Comparison of ENCODE assay signal across 1 cellular context in genomic region chr5:98774192-98775046, GRCh38.
TF ChIP-seq lines count a peak whose summit lies in the region.

No MANE protein-coding gene starts in this region.

TF ChIP-seq in HepG2, 621 proteins besides CTCF, POLR2A, EP300 and RAD21 (continued from another document and continues in another):
- TF ChIP-seq MNT (IDR thresholded peaks at IDR 0.05) (no peak), ZNF12 (CRISPR knock-in tag; IDR thresholded peaks at IDR 0.05) (no peak), ZNF777 (CRISPR knock-in tag; IDR thresholded peaks at IDR 0.05) (peak; percentile 89), KAT8 (CRISPR knock-in tag; IDR thresholded peaks at IDR 0.05) (no peak), DBP (CRISPR knock-in tag; IDR thresholded peaks at IDR 0.05; ENCODE audit: not compliant biosample characterization) (no peak), ZNF414 (CRISPR knock-in tag; IDR thresholded peaks at IDR 0.05) (no peak), PHB2 (IDR thresholded peaks at IDR 0.05; ENCODE audit: partially characterized antibody) (no peak), ETV6 (CRISPR knock-in tag; conservative IDR thresholded peaks at IDR 0.05) (no peak), ZNF83 (CRISPR knock-in tag; IDR thresholded peaks at IDR 0.05; ENCODE audit: borderline replicate concordance) (no peak), CCAR2 (optimal IDR thresholded peaks at IDR 0.05; ENCODE audit: low read depth, low read length) (no peak), RELA (CRISPR knock-in tag; IDR thresholded peaks at IDR 0.05) (no peak), FOXM1 (CRISPR knock-in tag; IDR thresholded peaks at IDR 0.05) (no peak), ZNF670 (CRISPR knock-in tag; IDR thresholded peaks at IDR 0.05; ENCODE audit: borderline replicate concordance) (no peak), DR1 (CRISPR knock-in tag; IDR thresholded peaks at IDR 0.05) (no peak), ZMYM4 (CRISPR knock-in tag; IDR thresholded peaks at IDR 0.05) (no peak), SATB2 (CRISPR knock-in tag; IDR thresholded peaks at IDR 0.05) (0 out of 2 replicates have a peak, but pooled peaks have one; percentile 62), ZNF354B (CRISPR knock-in tag; IDR thresholded peaks at IDR 0.05) (no peak), NFE2 (CRISPR knock-in tag; IDR thresholded peaks at IDR 0.05) (no peak), ZFAT (CRISPR knock-in tag; conservative IDR thresholded peaks at IDR 0.05) (no peak), ZNF350 (CRISPR knock-in tag; IDR thresholded peaks at IDR 0.05; ENCODE audit: borderline replicate concordance, low read depth) (peak; percentile 55), MAZ (IDR thresholded peaks at IDR 0.05; ENCODE audit: borderline replicate concordance, low read depth, low read length) (no peak), MAZ (CRISPR knock-in tag; IDR thresholded peaks at IDR 0.05; ENCODE audit: low read depth) (no peak), ZNF891 (CRISPR knock-in tag; IDR thresholded peaks at IDR 0.05) (peak; percentile 68; the same call in 1 of the 2 replicates), GFI1 (CRISPR knock-in tag; IDR thresholded peaks at IDR 0.05; ENCODE audit: borderline replicate concordance) (no peak), ZNF180 (CRISPR knock-in tag; IDR thresholded peaks at IDR 0.05; ENCODE audit: borderline replicate concordance, low read depth) (no peak), KLF15 (CRISPR knock-in tag; IDR thresholded peaks at IDR 0.05; ENCODE audit: borderline replicate concordance) (no peak; the same call in 1 of the 2 replicates), ZBTB1 (CRISPR knock-in tag; IDR thresholded peaks at IDR 0.05; ENCODE audit: borderline replicate concordance) (no peak), SIN3A (IDR thresholded peaks at IDR 0.05; ENCODE audit: borderline replicate concordance, low read depth, low read length) (peak; percentile 69; the same call in 1 of the 2 replicates), PTBP1 (IDR thresholded peaks at IDR 0.05; ENCODE audit: low read depth, low read length, poor library complexity, severe bottlenecking) (no peak), ZNF782 (CRISPR knock-in tag; IDR thresholded peaks at IDR 0.05; ENCODE audit: borderline replicate concordance) (no peak), HDAC6 (IDR thresholded peaks at IDR 0.05; ENCODE audit: low read depth, low read length) (no peak), NCOA5 (CRISPR knock-in tag; IDR thresholded peaks at IDR 0.05) (no peak), FOXO1 (CRISPR knock-in tag; IDR thresholded peaks at IDR 0.05) (no peak), NR1H2 (CRISPR knock-in tag; IDR thresholded peaks at IDR 0.05; ENCODE audit: borderline replicate concordance, low read depth) (no peak), ZNF703 (CRISPR knock-in tag; IDR thresholded peaks at IDR 0.05; ENCODE audit: borderline replicate concordance) (peak; percentile 32; the same call in 1 of the 2 replicates), SIX4 (CRISPR knock-in tag; IDR thresholded peaks at IDR 0.05) (peak; percentile 76), PPARG (CRISPR knock-in tag; conservative IDR thresholded peaks at IDR 0.05) (no peak), ZKSCAN8 (CRISPR knock-in tag; IDR thresholded peaks at IDR 0.05; ENCODE audit: borderline replicate concordance) (no peak), CC2D1A (CRISPR knock-in tag; IDR thresholded peaks at IDR 0.05) (no peak), POGZ (CRISPR knock-in tag; IDR thresholded peaks at IDR 0.05) (no peak), SOX5 (CRISPR knock-in tag; IDR thresholded peaks at IDR 0.05; ENCODE audit: borderline replicate concordance) (0 out of 2 replicates have a peak, but pooled peaks have one; percentile 11), REPIN1 (CRISPR knock-in tag; IDR thresholded peaks at IDR 0.05; ENCODE audit: borderline replicate concordance, low read depth) (no peak), ZSCAN21 (CRISPR knock-in tag; IDR thresholded peaks at IDR 0.05; ENCODE audit: borderline replicate concordance) (0 out of 2 replicates have a peak, but pooled peaks have one; percentile 12), KLF12 (CRISPR knock-in tag; IDR thresholded peaks at IDR 0.05; ENCODE audit: borderline replicate concordance) (no peak), SNRNP70 (IDR thresholded peaks at IDR 0.05; ENCODE audit: low read depth, low read length) (no peak), HIVEP1 (CRISPR knock-in tag; IDR thresholded peaks at IDR 0.05) (no peak), FOXK1 (CRISPR knock-in tag; IDR thresholded peaks at IDR 0.05; ENCODE audit: borderline replicate concordance, low read depth) (0 out of 2 replicates have a peak, but pooled peaks have one; percentile 35), CBFB (CRISPR knock-in tag; IDR thresholded peaks at IDR 0.05) (no peak; the same call in 1 of the 2 replicates), XBP1 (CRISPR knock-in tag; IDR thresholded peaks at IDR 0.05) (no peak), ZNF333 (CRISPR knock-in tag; IDR thresholded peaks at IDR 0.05; ENCODE audit: borderline replicate concordance) (no peak), NFKBIZ (CRISPR knock-in tag; IDR thresholded peaks at IDR 0.05) (no peak), ZNF24 (IDR thresholded peaks at IDR 0.05) (no peak), ZFP37 (CRISPR knock-in tag; IDR thresholded peaks at IDR 0.05; ENCODE audit: borderline replicate concordance) (no peak), TIGD3 (CRISPR knock-in tag; IDR thresholded peaks at IDR 0.05; ENCODE audit: borderline replicate concordance) (no peak), ZNF432 (CRISPR knock-in tag; IDR thresholded peaks at IDR 0.05; ENCODE audit: borderline replicate concordance) (no peak)
- TF ChIP-seq, protein P1, sequence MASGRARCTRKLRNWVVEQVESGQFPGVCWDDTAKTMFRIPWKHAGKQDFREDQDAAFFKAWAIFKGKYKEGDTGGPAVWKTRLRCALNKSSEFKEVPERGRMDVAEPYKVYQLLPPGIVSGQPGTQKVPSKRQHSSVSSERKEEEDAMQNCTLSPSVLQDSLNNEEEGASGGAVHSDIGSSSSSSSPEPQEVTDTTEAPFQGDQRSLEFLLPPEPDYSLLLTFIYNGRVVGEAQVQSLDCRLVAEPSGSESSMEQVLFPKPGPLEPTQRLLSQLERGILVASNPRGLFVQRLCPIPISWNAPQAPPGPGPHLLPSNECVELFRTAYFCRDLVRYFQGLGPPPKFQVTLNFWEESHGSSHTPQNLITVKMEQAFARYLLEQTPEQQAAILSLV (CRISPR knock-in tag; IDR thresholded peaks at IDR 0.05; ENCODE audit: borderline replicate concordance): no peak
- TF ChIP-seq, protein P2, sequence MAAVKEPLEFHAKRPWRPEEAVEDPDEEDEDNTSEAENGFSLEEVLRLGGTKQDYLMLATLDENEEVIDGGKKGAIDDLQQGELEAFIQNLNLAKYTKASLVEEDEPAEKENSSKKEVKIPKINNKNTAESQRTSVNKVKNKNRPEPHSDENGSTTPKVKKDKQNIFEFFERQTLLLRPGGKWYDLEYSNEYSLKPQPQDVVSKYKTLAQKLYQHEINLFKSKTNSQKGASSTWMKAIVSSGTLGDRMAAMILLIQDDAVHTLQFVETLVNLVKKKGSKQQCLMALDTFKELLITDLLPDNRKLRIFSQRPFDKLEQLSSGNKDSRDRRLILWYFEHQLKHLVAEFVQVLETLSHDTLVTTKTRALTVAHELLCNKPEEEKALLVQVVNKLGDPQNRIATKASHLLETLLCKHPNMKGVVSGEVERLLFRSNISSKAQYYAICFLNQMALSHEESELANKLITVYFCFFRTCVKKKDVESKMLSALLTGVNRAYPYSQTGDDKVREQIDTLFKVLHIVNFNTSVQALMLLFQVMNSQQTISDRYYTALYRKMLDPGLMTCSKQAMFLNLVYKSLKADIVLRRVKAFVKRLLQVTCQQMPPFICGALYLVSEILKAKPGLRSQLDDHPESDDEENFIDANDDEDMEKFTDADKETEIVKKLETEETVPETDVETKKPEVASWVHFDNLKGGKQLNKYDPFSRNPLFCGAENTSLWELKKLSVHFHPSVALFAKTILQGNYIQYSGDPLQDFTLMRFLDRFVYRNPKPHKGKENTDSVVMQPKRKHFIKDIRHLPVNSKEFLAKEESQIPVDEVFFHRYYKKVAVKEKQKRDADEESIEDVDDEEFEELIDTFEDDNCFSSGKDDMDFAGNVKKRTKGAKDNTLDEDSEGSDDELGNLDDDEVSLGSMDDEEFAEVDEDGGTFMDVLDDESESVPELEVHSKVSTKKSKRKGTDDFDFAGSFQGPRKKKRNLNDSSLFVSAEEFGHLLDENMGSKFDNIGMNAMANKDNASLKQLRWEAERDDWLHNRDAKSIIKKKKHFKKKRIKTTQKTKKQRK (IDR thresholded peaks at IDR 0.05; ENCODE audit: low read length): no peak
- TF ChIP-seq, protein P3, sequence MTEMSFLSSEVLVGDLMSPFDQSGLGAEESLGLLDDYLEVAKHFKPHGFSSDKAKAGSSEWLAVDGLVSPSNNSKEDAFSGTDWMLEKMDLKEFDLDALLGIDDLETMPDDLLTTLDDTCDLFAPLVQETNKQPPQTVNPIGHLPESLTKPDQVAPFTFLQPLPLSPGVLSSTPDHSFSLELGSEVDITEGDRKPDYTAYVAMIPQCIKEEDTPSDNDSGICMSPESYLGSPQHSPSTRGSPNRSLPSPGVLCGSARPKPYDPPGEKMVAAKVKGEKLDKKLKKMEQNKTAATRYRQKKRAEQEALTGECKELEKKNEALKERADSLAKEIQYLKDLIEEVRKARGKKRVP (CRISPR knock-in tag; IDR thresholded peaks at IDR 0.05): no peak
- TF ChIP-seq, protein P4, sequence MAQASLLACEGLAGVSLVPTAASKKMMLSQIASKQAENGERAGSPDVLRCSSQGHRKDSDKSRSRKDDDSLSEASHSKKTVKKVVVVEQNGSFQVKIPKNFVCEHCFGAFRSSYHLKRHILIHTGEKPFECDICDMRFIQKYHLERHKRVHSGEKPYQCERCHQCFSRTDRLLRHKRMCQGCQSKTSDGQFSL (CRISPR knock-in tag; IDR thresholded peaks at IDR 0.05): no peak
- TF ChIP-seq, protein P5, sequence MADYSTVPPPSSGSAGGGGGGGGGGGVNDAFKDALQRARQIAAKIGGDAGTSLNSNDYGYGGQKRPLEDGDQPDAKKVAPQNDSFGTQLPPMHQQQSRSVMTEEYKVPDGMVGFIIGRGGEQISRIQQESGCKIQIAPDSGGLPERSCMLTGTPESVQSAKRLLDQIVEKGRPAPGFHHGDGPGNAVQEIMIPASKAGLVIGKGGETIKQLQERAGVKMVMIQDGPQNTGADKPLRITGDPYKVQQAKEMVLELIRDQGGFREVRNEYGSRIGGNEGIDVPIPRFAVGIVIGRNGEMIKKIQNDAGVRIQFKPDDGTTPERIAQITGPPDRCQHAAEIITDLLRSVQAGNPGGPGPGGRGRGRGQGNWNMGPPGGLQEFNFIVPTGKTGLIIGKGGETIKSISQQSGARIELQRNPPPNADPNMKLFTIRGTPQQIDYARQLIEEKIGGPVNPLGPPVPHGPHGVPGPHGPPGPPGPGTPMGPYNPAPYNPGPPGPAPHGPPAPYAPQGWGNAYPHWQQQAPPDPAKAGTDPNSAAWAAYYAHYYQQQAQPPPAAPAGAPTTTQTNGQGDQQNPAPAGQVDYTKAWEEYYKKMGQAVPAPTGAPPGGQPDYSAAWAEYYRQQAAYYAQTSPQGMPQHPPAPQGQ (CRISPR knock-in tag; IDR thresholded peaks at IDR 0.05; ENCODE audit: borderline replicate concordance): no peak
- TF ChIP-seq, protein P6, sequence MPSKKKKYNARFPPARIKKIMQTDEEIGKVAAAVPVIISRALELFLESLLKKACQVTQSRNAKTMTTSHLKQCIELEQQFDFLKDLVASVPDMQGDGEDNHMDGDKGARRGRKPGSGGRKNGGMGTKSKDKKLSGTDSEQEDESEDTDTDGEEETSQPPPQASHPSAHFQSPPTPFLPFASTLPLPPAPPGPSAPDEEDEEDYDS (CRISPR knock-in tag; IDR thresholded peaks at IDR 0.05): no peak
